In the genomic region with DNA sequence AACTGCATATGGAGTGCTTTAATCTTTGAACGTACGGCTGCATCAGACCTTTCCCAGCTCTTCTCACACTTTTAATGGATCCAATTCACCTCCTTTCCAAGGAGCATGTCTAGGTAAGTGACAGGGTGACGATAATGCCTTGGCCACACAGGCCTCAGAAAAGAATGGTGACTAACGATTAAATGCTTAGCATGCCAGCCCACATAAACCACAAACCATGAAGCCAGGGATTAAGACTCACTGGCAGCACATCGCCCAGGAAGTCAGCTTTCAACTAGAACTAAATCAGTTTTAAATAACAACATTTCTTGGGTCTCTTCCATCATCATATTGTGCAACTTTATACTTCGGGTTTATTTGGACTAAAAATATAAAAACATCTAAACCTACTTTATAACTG, we compare ENCODE assay signal across 1 cellular context.
TF ChIP-seq lines count a peak whose summit lies in the region.

No MANE protein-coding gene starts in this region.

TF ChIP-seq in SK-N-SH, 30 proteins besides CTCF, POLR2A, EP300 and RAD21 (continued from another document):
- TF ChIP-seq, protein P1, sequence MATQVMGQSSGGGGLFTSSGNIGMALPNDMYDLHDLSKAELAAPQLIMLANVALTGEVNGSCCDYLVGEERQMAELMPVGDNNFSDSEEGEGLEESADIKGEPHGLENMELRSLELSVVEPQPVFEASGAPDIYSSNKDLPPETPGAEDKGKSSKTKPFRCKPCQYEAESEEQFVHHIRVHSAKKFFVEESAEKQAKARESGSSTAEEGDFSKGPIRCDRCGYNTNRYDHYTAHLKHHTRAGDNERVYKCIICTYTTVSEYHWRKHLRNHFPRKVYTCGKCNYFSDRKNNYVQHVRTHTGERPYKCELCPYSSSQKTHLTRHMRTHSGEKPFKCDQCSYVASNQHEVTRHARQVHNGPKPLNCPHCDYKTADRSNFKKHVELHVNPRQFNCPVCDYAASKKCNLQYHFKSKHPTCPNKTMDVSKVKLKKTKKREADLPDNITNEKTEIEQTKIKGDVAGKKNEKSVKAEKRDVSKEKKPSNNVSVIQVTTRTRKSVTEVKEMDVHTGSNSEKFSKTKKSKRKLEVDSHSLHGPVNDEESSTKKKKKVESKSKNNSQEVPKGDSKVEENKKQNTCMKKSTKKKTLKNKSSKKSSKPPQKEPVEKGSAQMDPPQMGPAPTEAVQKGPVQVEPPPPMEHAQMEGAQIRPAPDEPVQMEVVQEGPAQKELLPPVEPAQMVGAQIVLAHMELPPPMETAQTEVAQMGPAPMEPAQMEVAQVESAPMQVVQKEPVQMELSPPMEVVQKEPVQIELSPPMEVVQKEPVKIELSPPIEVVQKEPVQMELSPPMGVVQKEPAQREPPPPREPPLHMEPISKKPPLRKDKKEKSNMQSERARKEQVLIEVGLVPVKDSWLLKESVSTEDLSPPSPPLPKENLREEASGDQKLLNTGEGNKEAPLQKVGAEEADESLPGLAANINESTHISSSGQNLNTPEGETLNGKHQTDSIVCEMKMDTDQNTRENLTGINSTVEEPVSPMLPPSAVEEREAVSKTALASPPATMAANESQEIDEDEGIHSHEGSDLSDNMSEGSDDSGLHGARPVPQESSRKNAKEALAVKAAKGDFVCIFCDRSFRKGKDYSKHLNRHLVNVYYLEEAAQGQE (IDR thresholded peaks at IDR 0.05; ENCODE audit: low read depth, low read length) = peak; percentile 62; the same call in 1 of the 2 replicates
- TF ChIP-seq TCF12 (IDR thresholded peaks at IDR 0.05) (peak; percentile 95), NFIC (IDR thresholded peaks at IDR 0.05; ENCODE audit: borderline replicate concordance) (peak; percentile 99), RXRA (IDR thresholded peaks at IDR 0.05; ENCODE audit: borderline replicate concordance, low read depth) (peak; percentile 58), FOSL2 (IDR thresholded peaks at IDR 0.05; ENCODE audit: borderline replicate concordance, low read depth) (peak; percentile 85), MXI1 (IDR thresholded peaks at IDR 0.05; ENCODE audit: low read depth, low read length) (no peak), ELF1 (IDR thresholded peaks at IDR 0.05) (peak; percentile 25; the same call in 1 of the 2 replicates)
- TF ChIP-seq, protein P2, sequence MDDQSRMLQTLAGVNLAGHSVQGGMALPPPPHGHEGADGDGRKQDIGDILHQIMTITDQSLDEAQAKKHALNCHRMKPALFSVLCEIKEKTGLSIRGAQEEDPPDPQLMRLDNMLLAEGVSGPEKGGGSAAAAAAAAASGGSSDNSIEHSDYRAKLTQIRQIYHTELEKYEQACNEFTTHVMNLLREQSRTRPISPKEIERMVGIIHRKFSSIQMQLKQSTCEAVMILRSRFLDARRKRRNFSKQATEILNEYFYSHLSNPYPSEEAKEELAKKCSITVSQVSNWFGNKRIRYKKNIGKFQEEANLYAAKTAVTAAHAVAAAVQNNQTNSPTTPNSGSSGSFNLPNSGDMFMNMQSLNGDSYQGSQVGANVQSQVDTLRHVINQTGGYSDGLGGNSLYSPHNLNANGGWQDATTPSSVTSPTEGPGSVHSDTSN (IDR thresholded peaks at IDR 0.05) = peak; percentile 97
- TF ChIP-seq, protein P3, sequence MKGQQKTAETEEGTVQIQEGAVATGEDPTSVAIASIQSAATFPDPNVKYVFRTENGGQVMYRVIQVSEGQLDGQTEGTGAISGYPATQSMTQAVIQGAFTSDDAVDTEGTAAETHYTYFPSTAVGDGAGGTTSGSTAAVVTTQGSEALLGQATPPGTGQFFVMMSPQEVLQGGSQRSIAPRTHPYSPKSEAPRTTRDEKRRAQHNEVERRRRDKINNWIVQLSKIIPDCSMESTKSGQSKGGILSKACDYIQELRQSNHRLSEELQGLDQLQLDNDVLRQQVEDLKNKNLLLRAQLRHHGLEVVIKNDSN (IDR thresholded peaks at IDR 0.05; ENCODE audit: borderline replicate concordance, low read depth) = no peak
- TF ChIP-seq, protein P4, sequence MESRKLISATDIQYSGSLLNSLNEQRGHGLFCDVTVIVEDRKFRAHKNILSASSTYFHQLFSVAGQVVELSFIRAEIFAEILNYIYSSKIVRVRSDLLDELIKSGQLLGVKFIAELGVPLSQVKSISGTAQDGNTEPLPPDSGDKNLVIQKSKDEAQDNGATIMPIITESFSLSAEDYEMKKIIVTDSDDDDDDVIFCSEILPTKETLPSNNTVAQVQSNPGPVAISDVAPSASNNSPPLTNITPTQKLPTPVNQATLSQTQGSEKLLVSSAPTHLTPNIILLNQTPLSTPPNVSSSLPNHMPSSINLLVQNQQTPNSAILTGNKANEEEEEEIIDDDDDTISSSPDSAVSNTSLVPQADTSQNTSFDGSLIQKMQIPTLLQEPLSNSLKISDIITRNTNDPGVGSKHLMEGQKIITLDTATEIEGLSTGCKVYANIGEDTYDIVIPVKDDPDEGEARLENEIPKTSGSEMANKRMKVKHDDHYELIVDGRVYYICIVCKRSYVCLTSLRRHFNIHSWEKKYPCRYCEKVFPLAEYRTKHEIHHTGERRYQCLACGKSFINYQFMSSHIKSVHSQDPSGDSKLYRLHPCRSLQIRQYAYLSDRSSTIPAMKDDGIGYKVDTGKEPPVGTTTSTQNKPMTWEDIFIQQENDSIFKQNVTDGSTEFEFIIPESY (IDR thresholded peaks at IDR 0.05; ENCODE audit: borderline replicate concordance, low read depth) = peak; percentile 83
- TF ChIP-seq, protein P5, sequence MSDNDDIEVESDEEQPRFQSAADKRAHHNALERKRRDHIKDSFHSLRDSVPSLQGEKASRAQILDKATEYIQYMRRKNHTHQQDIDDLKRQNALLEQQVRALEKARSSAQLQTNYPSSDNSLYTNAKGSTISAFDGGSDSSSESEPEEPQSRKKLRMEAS (IDR thresholded peaks at IDR 0.05; ENCODE audit: low read depth) = 0 out of 2 replicates have a peak, but pooled peaks have one; percentile 31
